In the genomic region with DNA sequence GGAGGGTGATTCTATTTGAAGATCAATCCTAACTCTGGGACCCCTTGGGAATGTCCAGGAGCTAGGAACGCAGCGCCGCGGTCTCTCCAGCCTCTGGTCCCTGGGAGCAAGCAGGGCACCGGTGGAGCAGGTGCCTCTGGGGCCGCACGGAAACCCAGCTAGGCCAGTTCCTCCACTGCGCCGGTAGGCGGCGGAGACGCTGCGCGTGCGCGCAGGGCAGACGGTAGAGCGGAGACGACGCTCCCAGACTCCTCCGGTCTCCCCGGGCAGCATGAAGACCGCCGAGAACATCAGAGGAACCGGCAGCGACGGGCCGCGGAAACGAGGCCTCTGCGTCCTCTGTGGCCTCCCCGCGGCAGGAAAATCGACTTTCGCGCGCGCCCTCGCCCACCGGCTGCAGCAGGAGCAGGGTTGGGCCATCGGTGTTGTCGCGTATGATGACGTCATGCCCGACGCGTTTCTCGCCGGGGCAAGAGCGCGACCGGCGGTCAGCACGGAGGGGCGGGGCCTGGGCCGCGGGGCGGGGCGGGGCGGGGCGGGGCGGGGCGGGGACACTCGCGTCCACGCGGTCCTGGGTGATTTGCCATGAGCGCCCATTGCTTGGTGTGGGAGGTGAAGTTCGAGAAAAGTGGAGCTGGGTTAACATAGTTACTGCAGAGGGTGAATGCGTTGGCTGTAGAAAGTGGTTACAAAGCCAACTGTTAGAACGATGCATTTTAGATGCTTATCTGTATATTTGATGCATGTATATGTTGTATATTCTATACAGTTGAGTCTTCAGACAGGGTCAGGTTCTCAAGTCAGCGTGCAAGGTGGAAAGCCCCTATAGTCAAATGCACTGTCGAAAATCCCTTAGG, we compare ENCODE assay signal across 8 cellular contexts.
DNase-seq lines count a peak whose midpoint lies in the region; ATAC-seq and TF ChIP-seq lines count a peak whose summit lies in the region.

A gene with protein sequence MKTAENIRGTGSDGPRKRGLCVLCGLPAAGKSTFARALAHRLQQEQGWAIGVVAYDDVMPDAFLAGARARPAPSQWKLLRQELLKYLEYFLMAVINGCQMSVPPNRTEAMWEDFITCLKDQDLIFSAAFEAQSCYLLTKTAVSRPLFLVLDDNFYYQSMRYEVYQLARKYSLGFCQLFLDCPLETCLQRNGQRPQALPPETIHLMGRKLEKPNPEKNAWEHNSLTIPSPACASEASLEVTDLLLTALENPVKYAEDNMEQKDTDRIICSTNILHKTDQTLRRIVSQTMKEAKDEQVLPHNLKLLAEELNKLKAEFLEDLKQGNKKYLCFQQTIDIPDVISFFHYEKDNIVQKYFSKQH (plus strand): TSS at position 193 of the 857 bp plus-strand sequence. CDS start 79 bp downstream, at position 272.

- in situ Hi-C loops in astrocyte of the spinal cord (cut with HindIII; ENCODE audit: low sequenced_read_pairs): no loop called here

- ATAC-seq in GM18517 (IDR thresholded peaks at IDR 0.05; ENCODE audit: unreplicated experiment) (peak; percentile 88), HG03039 (IDR thresholded peaks at IDR 0.05; ENCODE audit: unreplicated experiment) (peak; percentile 95)

- DNase-seq in NCI-H2029 treated with DMSO at 0.1 percent for 48 hours (lab: John Stamatoyannopoulos, UW): peak; percentile 30
- peak; percentile 92 for DNase-seq in T1000 (lab: John Stamatoyannopoulos, UW)
- DNase-seq in astrocyte of the spinal cord (ENCODE audit: low read depth, low spot score): peak; percentile 92
- peak; percentile 69 to 98 (median 89) for DNase-seq in hypothalamus (lab: John Stamatoyannopoulos, UW)
- peak; percentile 63 for DNase-seq in retinal pigment epithelial cell (ENCODE audit: low read depth)

- H3K4me3 ChIP-seq in astrocyte of the spinal cord (ENCODE audit: low read depth, low read length) (peak within 1 kb of the TSS; percentile 75), retinal pigment epithelial cell (ENCODE audit: low read length) (peak within 1 kb of the TSS; percentile 66)

- H3K27ac ChIP-seq in 22Rv1: peak within 1 kb of the TSS; percentile 84

- TF ChIP-seq CTCF in 22Rv1 (IDR thresholded peaks at IDR 0.05) (peak; percentile 88), astrocyte of the spinal cord (IDR thresholded peaks at IDR 0.05; ENCODE audit: low read depth, low read length) (peak; percentile 96), retinal pigment epithelial cell (conservative IDR thresholded peaks at IDR 0.05; ENCODE audit: low read depth, low read length) (peak; percentile 91)

Comparison
In these comparisons a context has a peak if more than half of its experiments do, and no peak if none do; other contexts are left out.
1. Peak in every context shown above with its lines: DNase-seq, ATAC-seq, H3K4me3 ChIP-seq and H3K27ac ChIP-seq.
2. DNase-seq: peak in every context shown above with its lines; median percentile 92 in T1000; 92 in astrocyte of the spinal cord; 89 in hypothalamus; 63 in retinal pigment epithelial cell; 30 in NCI-H2029 treated with DMSO at 0.1 percent for 48 hours.